Comparison of ENCODE assay signal across 1 cellular context in genomic region chr4:94534401-94535312, GRCh38.
TF ChIP-seq lines count a peak whose summit lies in the region.

No MANE protein-coding gene starts in this region.

TF ChIP-seq in K562, 482 proteins besides CTCF, POLR2A, EP300 and RAD21 (continued from another document):
- peak; percentile 41; the same call in 1 of the 2 replicates for TF ChIP-seq ZNF589 (CRISPR knock-in tag; IDR thresholded peaks at IDR 0.05; ENCODE audit: low read depth)
- peak; percentile 65 for TF ChIP-seq CBFA2T2 (conservative IDR thresholded peaks at IDR 0.05)
- peak; percentile 75; the same call in 1 of the 2 replicates for TF ChIP-seq SMARCC2 (IDR thresholded peaks at IDR 0.05; ENCODE audit: low read depth)
- TF ChIP-seq SMARCE1 (IDR thresholded peaks at IDR 0.05), result peak; percentile 85
- no peak for TF ChIP-seq CLOCK (CRISPR knock-in tag; IDR thresholded peaks at IDR 0.05; ENCODE audit: borderline replicate concordance)
- 0 out of 3 replicates have a peak, but pooled peaks of 1 of the 2 experiments have one; percentile 33 for TF ChIP-seq CBX3 (IDR thresholded peaks at IDR 0.05; ENCODE audit: borderline replicate concordance in 1 of 2, low read length in 2 of 2)
- TF ChIP-seq TRIM28 (IDR thresholded peaks at IDR 0.05), result 0 out of 2 replicates have a peak, but pooled peaks have one; percentile 18
- TF ChIP-seq ZNF121 (CRISPR knock-in tag; conservative IDR thresholded peaks at IDR 0.05), result no peak
- TF ChIP-seq MLLT1 (IDR thresholded peaks at IDR 0.05), result peak in 1 of 2 experiments; percentile 49; a peak in 1 of 4 replicates
- 0 out of 2 replicates have a peak, but pooled peaks have one; percentile 47 for TF ChIP-seq AFF4 (CRISPR knock-in tag; IDR thresholded peaks at IDR 0.05)
- TF ChIP-seq EP400 (IDR thresholded peaks at IDR 0.05), result peak; percentile 14; the same call in 1 of the 2 replicates
- TF ChIP-seq MEF2A (IDR thresholded peaks at IDR 0.05; ENCODE audit: control insufficient read depth, low read depth, low read length), result 0 out of 2 replicates have a peak, but pooled peaks have one; percentile 15
- TF ChIP-seq CBFB (CRISPR knock-in tag; IDR thresholded peaks at IDR 0.05), result no peak
- TF ChIP-seq ATF4 (CRISPR knock-in tag; IDR thresholded peaks at IDR 0.05), result no peak
- peak; percentile 38; the same call in 1 of the 2 replicates for TF ChIP-seq ZFX (CRISPR knock-in tag; IDR thresholded peaks at IDR 0.05)
- TF ChIP-seq DPF2 (IDR thresholded peaks at IDR 0.05), result peak; percentile 91
- 0 out of 2 replicates have a peak, but pooled peaks have one; percentile 29 for TF ChIP-seq SMAD4 (CRISPR knock-in tag; conservative IDR thresholded peaks at IDR 0.05)
- no peak for TF ChIP-seq ZNF644 (tag; IDR thresholded peaks at IDR 0.05; ENCODE audit: low read depth)
- peak; percentile 94 for TF ChIP-seq ARID1B (IDR thresholded peaks at IDR 0.05)
- TF ChIP-seq SIRT6 (IDR thresholded peaks at IDR 0.05; ENCODE audit: low read depth, low read length), result no peak
- TF ChIP-seq TOE1 (IDR thresholded peaks at IDR 0.05; ENCODE audit: borderline replicate concordance), result 0 out of 2 replicates have a peak, but pooled peaks have one; percentile 29
- TF ChIP-seq TOE1 (CRISPR knock-in tag; IDR thresholded peaks at IDR 0.05; ENCODE audit: borderline replicate concordance, low read depth), result no peak
- peak; percentile 78 for TF ChIP-seq SOX6 (IDR thresholded peaks at IDR 0.05)
- 0 out of 2 replicates have a peak, but pooled peaks have one; percentile 22 for TF ChIP-seq MTA1 (IDR thresholded peaks at IDR 0.05; ENCODE audit: borderline replicate concordance)
- TF ChIP-seq PBX2 (CRISPR knock-in tag; IDR thresholded peaks at IDR 0.05; ENCODE audit: low read depth), result no peak
- TF ChIP-seq PBX2 (tag; conservative IDR thresholded peaks at IDR 0.05; ENCODE audit: low read depth), result 0 out of 2 replicates have a peak, but pooled peaks have one; percentile 14
- TF ChIP-seq MCM3 (IDR thresholded peaks at IDR 0.05), result no peak
- TF ChIP-seq TFE3 (CRISPR knock-in tag; IDR thresholded peaks at IDR 0.05), result no peak
- peak; percentile 60 for TF ChIP-seq RBBP5 (IDR thresholded peaks at IDR 0.05; ENCODE audit: borderline replicate concordance, insufficient read depth, low read length, poor library complexity, severe bottlenecking)
- peak; percentile 86 for TF ChIP-seq CBFA2T3 (IDR thresholded peaks at IDR 0.05)
- 0 out of 4 replicates have a peak, but pooled peaks of 1 of the 2 experiments have one; percentile 60 for TF ChIP-seq ZMIZ1 (IDR thresholded peaks at IDR 0.05; ENCODE audit: low read depth in 2 of 2, low read length in 2 of 2)
- TF ChIP-seq ZNF175 (CRISPR knock-in tag; IDR thresholded peaks at IDR 0.05; ENCODE audit: low read depth), result peak; percentile 23; the same call in 1 of the 2 replicates
- TF ChIP-seq CREM (IDR thresholded peaks at IDR 0.05; ENCODE audit: low read depth), result 0 out of 2 replicates have a peak, but pooled peaks have one; percentile 9
- TF ChIP-seq MECOM (CRISPR knock-in tag; IDR thresholded peaks at IDR 0.05), result 0 out of 2 replicates have a peak, but pooled peaks have one; percentile 16
- peak; percentile 43 for TF ChIP-seq HDAC3 (IDR thresholded peaks at IDR 0.05; ENCODE audit: borderline replicate concordance, partially characterized antibody)
- TF ChIP-seq NR4A1 (CRISPR knock-in tag; IDR thresholded peaks at IDR 0.05), result no peak
- TF ChIP-seq NR4A1 (tag; IDR thresholded peaks at IDR 0.05), result no peak
- no peak for TF ChIP-seq SNIP1 (IDR thresholded peaks at IDR 0.05; ENCODE audit: low read depth)
- no peak for TF ChIP-seq ZNF57 (CRISPR knock-in tag; IDR thresholded peaks at IDR 0.05)
- peak; percentile 61 for TF ChIP-seq CC2D1A (IDR thresholded peaks at IDR 0.05)
- TF ChIP-seq ELF4 (CRISPR knock-in tag; IDR thresholded peaks at IDR 0.05), result no peak
- peak; percentile 47 for TF ChIP-seq ZEB2 (IDR thresholded peaks at IDR 0.05)
- no peak for TF ChIP-seq CBX8 (IDR thresholded peaks at IDR 0.05; ENCODE audit: borderline replicate concordance, extremely low read depth, low read depth, low read length, poor library complexity, severe bottlenecking)
- 0 out of 2 replicates have a peak, but pooled peaks have one; percentile 7 for TF ChIP-seq FOXJ2 (tag; IDR thresholded peaks at IDR 0.05)
- TF ChIP-seq THAP7 (CRISPR knock-in tag; IDR thresholded peaks at IDR 0.05), result no peak
- 0 out of 4 replicates have a peak, but pooled peaks of 1 of the 2 experiments have one; percentile 27 for TF ChIP-seq NONO (IDR thresholded peaks at IDR 0.05; ENCODE audit: low read depth in 2 of 2, low read length in 1 of 2)
- TF ChIP-seq ZNF445 (CRISPR knock-in tag; IDR thresholded peaks at IDR 0.05; ENCODE audit: low read depth), result no peak
- TF ChIP-seq NCOR1 (IDR thresholded peaks at IDR 0.05), result peak; percentile 73
- TF ChIP-seq TCF3 (CRISPR knock-in tag; IDR thresholded peaks at IDR 0.05), result peak; percentile 83
- TF ChIP-seq HDAC2 (IDR thresholded peaks at IDR 0.05), result peak; percentile 79
